ENCODE assay signal across 21 cellular contexts in genomic region chr7:21938463-21938862, GRCh38. TPM values are rescaled to one million over a fixed set of nuclear protein-coding genes. Genes with fewer than 3 reads are reported as not detected.
DNase-seq lines count a peak whose midpoint lies in the region; ATAC-seq and TF ChIP-seq lines count a peak whose summit lies in the region.
"Had no signal": no experiment of that assay in that cellular context is flagged by ENCODE, and none has a peak within 500 bp of the region (broad histone marks: within the 10 kb centered on the region; RNA-seq: fewer than 3 reads in every experiment).

No MANE protein-coding gene starts in this region.

- CTCF ChIA-PET in Panc1 (lab: Charles Lee) (no interaction called here), HEK293T (lab: Yijun Ruan, JAX) (no interaction called here)

- H3K9me3 ChIP-seq in BLaER1 treated with 17β-estradiol and CSF1 and Interleukin-3, amounts not matched to agents 10 nM and 100 nM (replicated peaks in 1 of 11): peaks cover 38 to 56% (median 54%) of the 10 kb centered on the region in 11 experiments
- H3K9me3 ChIP-seq in Panc1 (ENCODE audit: control insufficient read depth, insufficient read depth, low read depth, low read length): no peaks in the 10 kb centered on the region

- POLR2A ChIA-PET in Panc1 (lab: Charles Lee): no interaction called here
- POLR2A ChIA-PET in HEK293T (lab: Yijun Ruan, JAX): no interaction called here

- H3K4me1 ChIP-seq in BLaER1 treated with 17β-estradiol and CSF1 and Interleukin-3, amounts not matched to agents 10 nM and 100 nM: peaks cover 39 to 59% (median 50%) of the 10 kb centered on the region in 10 experiments
- peaks cover 22% of the 10 kb centered on the region for H3K4me1 ChIP-seq in Panc1 (ENCODE audit: control insufficient read depth, insufficient read depth, low read length)

- no peak for DNase-seq in activated T-cell treated with anti-CD3 and anti-CD28 coated beads, Interleukin-2, amount 50 U/mL, for 24 hours
- no peak for DNase-seq in activated T-cell treated with anti-CD3 and anti-CD28 coated beads for 4 hours
- peak; percentile 51 for DNase-seq in Panc1 (ENCODE audit: low read depth, low spot score)
- DNase-seq in memory B cell (ENCODE audit: low spot score in 2 of 2): no peak
- DNase-seq in HEK293T (ENCODE audit: extremely low spot score): no peak
- DNase-seq in NCI-H146 treated with DMSO at 0.1 percent for 48 hours (lab: John Stamatoyannopoulos, UW; ENCODE audit: unreplicated experiment): no peak
- DNase-seq in kidney tubule cell (ENCODE audit: low spot score): no peak
- DNase-seq: activated CD4-positive, CD25-positive, alpha-beta regulatory T cell treated with anti-CD3 and anti-CD28 coated beads, Interleukin-2, amount 50 U/mL, for 72 hours; CD4-positive, alpha-beta T cell; H7; mammary epithelial cell; naive thymus-derived CD4-positive, alpha-beta T cell; NCI-H1436 treated with DMSO at 0.1 percent for 48 hours; NCI-H2171 treated with DMSO at 0.1 percent for 48 hours; NCI-H748 treated with DMSO at 0.1 percent for 48 hours; PC-9; stimulated activated CD4-positive, alpha-beta T cell treated with anti-CD3 and anti-CD28 coated beads, Interleukin-2, amount 100 ng/mL, for 24 hours; substantia nigra had no signal

- H3K27me3 Mint-ChIP-seq in activated T-cell treated with anti-CD3 and anti-CD28 coated beads, Interleukin-2, amount 50 U/mL, for 24 hours: no peaks in the 10 kb centered on the region
- no peaks in the 10 kb centered on the region for H3K27me3 Mint-ChIP-seq in memory B cell
- H3K27me3 Mint-ChIP-seq: CD4-positive, alpha-beta T cell; dendritic cell treated with granulocyte-macrophage colony-stimulating factor and Interleukin-4, amounts not matched to agents 40 ng/mL and 50 ng/mL, for 4 days had no signal

- intact Hi-C loops in Panc1 (cut with micrococcal nuclease; ENCODE audit: unreplicated experiment): no loop called here

- no peak overlapping the region for H3K4me3 ChIP-seq in BLaER1 treated with 17β-estradiol and CSF1 and Interleukin-3, amounts not matched to agents 10 nM and 100 nM
- no peak overlapping the region for H3K4me3 ChIP-seq in Panc1 (ENCODE audit: low read depth in 2 of 2, low read length in 2 of 2)
- H3K4me3 ChIP-seq: cardiac muscle cell, PC-9 had no signal

- H4K20me1 ChIP-seq in BLaER1 treated with 17β-estradiol and CSF1 and Interleukin-3, amounts not matched to agents 10 nM and 100 nM: peaks cover 0 to 35% (median 0%) of the 10 kb centered on the region in 11 experiments; a peak in 3 of 22 replicates

- TF ChIP-seq CTCF in Panc1 (IDR thresholded peaks at IDR 0.05): no peak

- H3K4me3 Mint-ChIP-seq in activated T-cell treated with anti-CD3 and anti-CD28 coated beads, Interleukin-2, amount 50 U/mL, for 24 hours: peak overlapping the region; percentile 66
- no peak overlapping the region for H3K4me3 Mint-ChIP-seq in memory B cell
- H3K4me3 Mint-ChIP-seq: CD4-positive, alpha-beta T cell; dendritic cell treated with granulocyte-macrophage colony-stimulating factor and Interleukin-4, amounts not matched to agents 40 ng/mL and 50 ng/mL, for 4 days had no signal

- peak overlapping the region in 10 of 11 experiments; percentile 11 to 97 (median 82); a peak in 10 of 22 replicates for H3K4me2 ChIP-seq in BLaER1 treated with 17β-estradiol and CSF1 and Interleukin-3, amounts not matched to agents 10 nM and 100 nM
- H3K4me2 ChIP-seq: PC-9 had no signal

- H3K27ac ChIP-seq in BLaER1 treated with 17β-estradiol and CSF1 and Interleukin-3, amounts not matched to agents 10 nM and 100 nM: peak overlapping the region in 6 of 11 experiments; percentile 3 to 51 (median 24); a peak in 5 of 22 replicates
- no peak overlapping the region for H3K27ac ChIP-seq in Panc1 (ENCODE audit: low read length)
- H3K27ac ChIP-seq: cardiac muscle cell, PC-9 had no signal

- no TSS peak for BruUV-seq in Panc1 (replicated peaks; lab: Mats Ljungman, UMichigan)

- peaks cover 14% of the 10 kb centered on the region for H3K9me3 Mint-ChIP-seq in activated T-cell treated with anti-CD3 and anti-CD28 coated beads, Interleukin-2, amount 50 U/mL, for 24 hours
- H3K9me3 Mint-ChIP-seq in memory B cell: peaks cover 6% of the 10 kb centered on the region
- H3K9me3 Mint-ChIP-seq: CD4-positive, alpha-beta T cell; dendritic cell treated with granulocyte-macrophage colony-stimulating factor and Interleukin-4, amounts not matched to agents 40 ng/mL and 50 ng/mL, for 4 days had no signal

- peaks cover 82% of the 10 kb centered on the region for H3K4me1 Mint-ChIP-seq in activated T-cell treated with anti-CD3 and anti-CD28 coated beads, Interleukin-2, amount 50 U/mL, for 24 hours (ENCODE audit: low read depth)
- H3K4me1 Mint-ChIP-seq in memory B cell: peaks cover 56% of the 10 kb centered on the region

- no peak overlapping the region for H3K9ac ChIP-seq in BLaER1 treated with 17β-estradiol and CSF1 and Interleukin-3, amounts not matched to agents 10 nM and 100 nM

- in situ Hi-C loops in Panc1 (cut with HindIII; ENCODE audit: low pct_unique_long_range_greater_than_20kb, low sequenced_read_pairs): no loop called here

- ATAC-seq in Panc1: peak; percentile 54
- ATAC-seq in memory B cell (ENCODE audit: low read depth): no peak

- H3K36me3 ChIP-seq in BLaER1 treated with 17β-estradiol and CSF1 and Interleukin-3, amounts not matched to agents 10 nM and 100 nM: peaks cover 25 to 73% (median 58%) of the 10 kb centered on the region in 11 experiments
- no peaks in the 10 kb centered on the region for H3K36me3 ChIP-seq in Panc1 (ENCODE audit: control insufficient read depth, insufficient read depth, low read length)
- H3K36me3 ChIP-seq: cardiac muscle cell had no signal

- peaks cover 76% of the 10 kb centered on the region for H3K36me3 Mint-ChIP-seq in activated T-cell treated with anti-CD3 and anti-CD28 coated beads, Interleukin-2, amount 50 U/mL, for 24 hours (ENCODE audit: low read depth)
- peaks cover 22% of the 10 kb centered on the region for H3K36me3 Mint-ChIP-seq in memory B cell

- peak overlapping the region; percentile 97 for H3K27ac Mint-ChIP-seq in activated T-cell treated with anti-CD3 and anti-CD28 coated beads, Interleukin-2, amount 50 U/mL, for 24 hours
- H3K27ac Mint-ChIP-seq in memory B cell: peak overlapping the region; percentile 53
- H3K27ac Mint-ChIP-seq: CD4-positive, alpha-beta T cell; dendritic cell treated with granulocyte-macrophage colony-stimulating factor and Interleukin-4, amounts not matched to agents 40 ng/mL and 50 ng/mL, for 4 days had no signal

- H3K27me3 ChIP-seq in BLaER1 treated with 17β-estradiol and CSF1 and Interleukin-3, amounts not matched to agents 10 nM and 100 nM: no peaks in the 10 kb centered on the region
- H3K27me3 ChIP-seq in Panc1 (ENCODE audit: control insufficient read depth, insufficient read depth, low read length): no peaks in the 10 kb centered on the region
- H3K27me3 ChIP-seq: cardiac muscle cell had no signal

TF ChIP-seq in HEK293T, 16 proteins besides CTCF, POLR2A, EP300 and RAD21:
- TF ChIP-seq NFRKB (IDR thresholded peaks at IDR 0.05) (no peak), ZNF384 (IDR thresholded peaks at IDR 0.05) (no peak), HDGF (IDR thresholded peaks at IDR 0.05; ENCODE audit: borderline replicate concordance) (no peak), LEF1 (IDR thresholded peaks at IDR 0.05; ENCODE audit: borderline replicate concordance) (no peak), ARNT (IDR thresholded peaks at IDR 0.05) (no peak), BHLHE40 (IDR thresholded peaks at IDR 0.05; ENCODE audit: borderline replicate concordance) (no peak), FOXK2 (IDR thresholded peaks at IDR 0.05) (no peak), PKNOX1 (IDR thresholded peaks at IDR 0.05) (no peak)

RNA-seq across cellular contexts. Expression of gene CDCA7L, which starts 7.2 kb away (rescaled TPM):
- total RNA-seq in Panc1 (2021; ENCODE audit: unreplicated experiment): 46.1 TPM
- 25.7 TPM for polyA plus RNA-seq in Panc1 (2012; ENCODE audit: insufficient read length)
